ENCODE assay signal across 8 cellular contexts in genomic region chr17:28041844-28042656, GRCh38. TPM values are rescaled to one million over a fixed set of nuclear protein-coding genes. Genes with fewer than 3 reads are reported as not detected.
A peak's percentile ranks its signal among the peaks of the same experiment; 100 is the strongest.
DNase-seq lines count a peak whose midpoint lies in the region; ATAC-seq lines count a peak whose summit lies in the region.

No MANE protein-coding gene starts in this region.

- peaks cover 8% of the 10 kb centered on the region for H3K36me3 Mint-ChIP-seq in activated naive CD8-positive, alpha-beta T cell treated with anti-CD3 and anti-CD28 coated beads, Interleukin-2, amount 10 ng/mL, durations not matched to agents 7 days and 5 days
- H3K36me3 Mint-ChIP-seq in immature natural killer cell, result no peaks in the 10 kb centered on the region

- peak overlapping the region; percentile 87 for H3K27ac Mint-ChIP-seq in activated naive CD8-positive, alpha-beta T cell treated with anti-CD3 and anti-CD28 coated beads, Interleukin-2, amount 10 ng/mL, durations not matched to agents 7 days and 5 days
- peak overlapping the region; percentile 60 to 90 (median 84) for H3K27ac Mint-ChIP-seq in immature natural killer cell
- H3K27ac Mint-ChIP-seq in stimulated activated naive CD8-positive, alpha-beta T cell treated with anti-CD3 and anti-CD28 coated beads, Interleukin-15, amount 100 ng/mL, for 72 hours, result peak overlapping the region; percentile 86 to 96

- peaks cover 53% of the 10 kb centered on the region for H3K4me1 Mint-ChIP-seq in activated naive CD8-positive, alpha-beta T cell treated with anti-CD3 and anti-CD28 coated beads, Interleukin-2, amount 10 ng/mL, durations not matched to agents 7 days and 5 days
- peaks cover 65 to 67% of the 10 kb centered on the region in 2 donors for H3K4me1 Mint-ChIP-seq in immature natural killer cell
- peaks cover 70% of the 10 kb centered on the region for H3K4me1 Mint-ChIP-seq in stimulated activated naive CD8-positive, alpha-beta T cell treated with anti-CD3 and anti-CD28 coated beads, Interleukin-15, amount 100 ng/mL, for 72 hours

- H3K4me3 Mint-ChIP-seq in activated naive CD8-positive, alpha-beta T cell treated with anti-CD3 and anti-CD28 coated beads, Interleukin-2, amount 10 ng/mL, durations not matched to agents 7 days and 5 days, result peak overlapping the region; percentile 89
- peak overlapping the region; percentile 82 to 90 (median 86) for H3K4me3 Mint-ChIP-seq in immature natural killer cell
- H3K4me3 Mint-ChIP-seq in stimulated activated naive CD8-positive, alpha-beta T cell treated with anti-CD3 and anti-CD28 coated beads, Interleukin-15, amount 100 ng/mL, for 72 hours, result peak overlapping the region; percentile 94 to 96

- peaks cover 4% of the 10 kb centered on the region for H3K27me3 Mint-ChIP-seq in activated naive CD8-positive, alpha-beta T cell treated with anti-CD3 and anti-CD28 coated beads, Interleukin-2, amount 10 ng/mL, durations not matched to agents 7 days and 5 days
- peaks cover 5 to 9% (median 9%) of the 10 kb centered on the region in 3 donors for H3K27me3 Mint-ChIP-seq in immature natural killer cell (ENCODE audit: low read depth in 3 of 3)
- H3K27me3 Mint-ChIP-seq in stimulated activated naive CD8-positive, alpha-beta T cell treated with anti-CD3 and anti-CD28 coated beads, Interleukin-15, amount 100 ng/mL, for 72 hours, result no peaks in the 10 kb centered on the region

- peak; percentile 12 for ATAC-seq in GM19035 (IDR thresholded peaks at IDR 0.05; ENCODE audit: unreplicated experiment)
- peak; percentile 9 for ATAC-seq in HG03108 (IDR thresholded peaks at IDR 0.05; ENCODE audit: unreplicated experiment)
- peak; percentile 20 for ATAC-seq in activated naive CD8-positive, alpha-beta T cell treated with anti-CD3 and anti-CD28 coated beads, Interleukin-2, amount 10 ng/mL, durations not matched to agents 7 days and 5 days (ENCODE audit: low read depth)
- peak; percentile 47 for ATAC-seq in stimulated activated naive CD8-positive, alpha-beta T cell treated with anti-CD3 and anti-CD28 coated beads, Interleukin-15, amount 100 ng/mL, for 72 hours
- no peak for ATAC-seq in GM18873 (IDR thresholded peaks at IDR 0.05; ENCODE audit: low FRiP score, unreplicated experiment)
- ATAC-seq in GM18861 (IDR thresholded peaks at IDR 0.05; ENCODE audit: unreplicated experiment), result no peak

- DNase-seq in activated naive CD8-positive, alpha-beta T cell treated with anti-CD3 and anti-CD28 coated beads, Interleukin-2, amount 10 ng/mL, durations not matched to agents 7 days and 5 days, result no peak
- DNase-seq in immature natural killer cell (no peak), NCI-H1694 treated with DMSO at 0.1 percent for 48 hours (lab: John Stamatoyannopoulos, UW) (no peak)
- no peak for DNase-seq in stimulated activated naive CD8-positive, alpha-beta T cell treated with anti-CD3 and anti-CD28 coated beads, Interleukin-15, amount 100 ng/mL, for 72 hours

- POLR2A ChIA-PET in activated naive CD8-positive, alpha-beta T cell treated with anti-CD3 and anti-CD28 coated beads, Interleukin-2, amount 10 ng/mL, durations not matched to agents 7 days and 5 days (lab: Charles Lee), result interaction anchor here (0.6 to 1.3 kb wide), 9 partner anchors 10 to 293 kb away, joined by 3 to 9 read pairs (median 3); partner anchors contain the start of genes IFT20 and TNFAIP1

- H3K9me3 Mint-ChIP-seq in activated naive CD8-positive, alpha-beta T cell treated with anti-CD3 and anti-CD28 coated beads, Interleukin-2, amount 10 ng/mL, durations not matched to agents 7 days and 5 days, result no peaks in the 10 kb centered on the region
- H3K9me3 Mint-ChIP-seq in immature natural killer cell, result no peaks in the 10 kb centered on the region
- H3K9me3 Mint-ChIP-seq in stimulated activated naive CD8-positive, alpha-beta T cell treated with anti-CD3 and anti-CD28 coated beads, Interleukin-15, amount 100 ng/mL, for 72 hours, result no peaks in the 10 kb centered on the region

RNA-seq across cellular contexts. Expression of gene NLK, which starts 0.4 kb away (rescaled TPM):
- 10 to 100 TPM; 12.8 to 14.4 TPM for total RNA-seq in activated naive CD8-positive, alpha-beta T cell treated with anti-CD3 and anti-CD28 coated beads, Interleukin-2, amount 10 ng/mL, durations not matched to agents 7 days and 5 days
- polyA plus RNA-seq in immature natural killer cell, result 1 to 10 TPM in 2 of 3 donors, under 1 TPM in 1; 0.06 to 2.8 (median 2.3) TPM

Comparison
In these comparisons a context has a peak if more than half of its experiments do, and no peak if none do; other contexts are left out.
1. ATAC-seq: peak in GM19035 (single experiment), HG03108 (single experiment), activated naive CD8-positive, alpha-beta T cell treated with anti-CD3 and anti-CD28 coated beads, Interleukin-2, amount 10 ng/mL, durations not matched to agents 7 days and 5 days (single experiment) and stimulated activated naive CD8-positive, alpha-beta T cell treated with anti-CD3 and anti-CD28 coated beads, Interleukin-15, amount 100 ng/mL, for 72 hours (single experiment); none in GM18873 (single experiment) and GM18861 (single experiment).
2. Peak in every context shown above with its lines, with median percentiles within 50 percentile points of each other: H3K27ac Mint-ChIP-seq and H3K4me3 Mint-ChIP-seq.